2 cellular contexts compared by ENCODE assay signal in the genomic region with DNA sequence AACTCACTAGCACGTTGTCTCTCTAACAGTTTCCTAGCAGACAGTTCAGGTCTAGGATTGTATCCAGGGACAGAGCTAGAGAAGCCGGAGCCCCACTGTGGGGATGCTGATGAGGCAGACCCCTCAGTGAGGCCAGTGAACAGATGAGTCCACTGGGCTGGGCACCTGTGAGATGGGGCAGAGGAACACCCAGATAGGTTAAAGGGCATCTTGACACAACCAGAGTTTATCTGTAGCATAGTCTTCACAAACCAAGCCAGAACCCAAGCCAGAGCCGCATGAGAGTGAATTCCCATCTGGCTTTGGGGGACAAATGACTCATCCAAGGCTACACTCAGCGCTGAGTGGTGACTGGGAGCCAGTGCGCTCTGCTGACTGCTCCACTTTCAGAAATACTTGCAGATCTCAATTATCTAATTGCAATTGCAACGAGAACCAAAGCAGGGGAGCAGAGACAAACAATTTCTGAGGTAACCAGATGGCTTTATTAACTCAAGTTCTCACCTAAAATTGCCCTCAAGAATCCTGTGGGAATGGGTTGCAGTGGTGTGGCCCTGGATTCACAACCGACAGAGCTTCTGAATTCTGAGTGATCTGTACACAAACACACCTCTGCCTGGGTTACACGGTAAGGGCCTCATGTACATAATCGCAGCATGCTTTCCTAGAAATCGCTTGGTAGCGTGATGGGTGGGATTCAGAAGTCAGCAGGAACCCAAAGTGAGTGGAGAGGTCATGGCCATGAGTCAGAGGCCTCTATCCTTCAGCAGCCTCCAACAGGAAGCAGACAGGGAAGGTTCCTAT.
A peak's percentile ranks its signal among the peaks of the same experiment; 100 is the strongest.
TF ChIP-seq lines count a peak whose summit lies in the region.

No MANE protein-coding gene starts in this region.

TF ChIP-seq in K562, 482 proteins besides CTCF, POLR2A, EP300 and RAD21 (continued from another document and continues in another):
- TF ChIP-seq MGA (IDR thresholded peaks at IDR 0.05) (peak; percentile 48), SREBF2 (CRISPR knock-in tag; IDR thresholded peaks at IDR 0.05) (no peak), TBP (optimal IDR thresholded peaks at IDR 0.05; ENCODE audit: low read depth, low read length) (peak; percentile 40), NR3C1 (CRISPR knock-in tag; IDR thresholded peaks at IDR 0.05) (no peak), NEUROD1 (IDR thresholded peaks at IDR 0.05; ENCODE audit: borderline replicate concordance, low read depth, low read length, partially characterized antibody) (no peak), NR4A1 (CRISPR knock-in tag; IDR thresholded peaks at IDR 0.05) (0 out of 2 replicates have a peak, but pooled peaks have one; percentile 21), NR4A1 (tag; IDR thresholded peaks at IDR 0.05) (no peak), EP400 (IDR thresholded peaks at IDR 0.05) (no peak), NELFE (IDR thresholded peaks at IDR 0.05; ENCODE audit: insufficient read depth, insufficient read length) (no peak), YY1 (IDR thresholded peaks at IDR 0.05; ENCODE audit: borderline replicate concordance in 1 of 3, control insufficient read depth in 1 of 3, extremely low read depth in 1 of 3, insufficient read depth in 3 of 3, insufficient read length in 1 of 3, insufficient replicate concordance in 2 of 3, low read depth in 1 of 3, low read length in 2 of 3) (peak in 1 of 3 experiments; percentile 22), STAT5A (IDR thresholded peaks at IDR 0.05; ENCODE audit: borderline replicate concordance, low read length) (peak; percentile 34; the same call in 1 of the 2 replicates), U2AF1 (optimal IDR thresholded peaks at IDR 0.05; ENCODE audit: low read depth, low read length) (no peak), SMARCA4 (IDR thresholded peaks at IDR 0.05) (peak; percentile 69; the same call in 1 of the 2 replicates), TEAD4 (IDR thresholded peaks at IDR 0.05; ENCODE audit: low read length) (0 out of 2 replicates have a peak, but pooled peaks have one; percentile 8), TEAD4 (CRISPR knock-in tag; IDR thresholded peaks at IDR 0.05; ENCODE audit: borderline replicate concordance) (no peak), ILK (tag; IDR thresholded peaks at IDR 0.05; ENCODE audit: borderline replicate concordance, low read depth) (no peak)

TF ChIP-seq in HepG2, 621 proteins besides CTCF, POLR2A, EP300 and RAD21 (continued from another document and continues in another):
- TF ChIP-seq, protein P1, sequence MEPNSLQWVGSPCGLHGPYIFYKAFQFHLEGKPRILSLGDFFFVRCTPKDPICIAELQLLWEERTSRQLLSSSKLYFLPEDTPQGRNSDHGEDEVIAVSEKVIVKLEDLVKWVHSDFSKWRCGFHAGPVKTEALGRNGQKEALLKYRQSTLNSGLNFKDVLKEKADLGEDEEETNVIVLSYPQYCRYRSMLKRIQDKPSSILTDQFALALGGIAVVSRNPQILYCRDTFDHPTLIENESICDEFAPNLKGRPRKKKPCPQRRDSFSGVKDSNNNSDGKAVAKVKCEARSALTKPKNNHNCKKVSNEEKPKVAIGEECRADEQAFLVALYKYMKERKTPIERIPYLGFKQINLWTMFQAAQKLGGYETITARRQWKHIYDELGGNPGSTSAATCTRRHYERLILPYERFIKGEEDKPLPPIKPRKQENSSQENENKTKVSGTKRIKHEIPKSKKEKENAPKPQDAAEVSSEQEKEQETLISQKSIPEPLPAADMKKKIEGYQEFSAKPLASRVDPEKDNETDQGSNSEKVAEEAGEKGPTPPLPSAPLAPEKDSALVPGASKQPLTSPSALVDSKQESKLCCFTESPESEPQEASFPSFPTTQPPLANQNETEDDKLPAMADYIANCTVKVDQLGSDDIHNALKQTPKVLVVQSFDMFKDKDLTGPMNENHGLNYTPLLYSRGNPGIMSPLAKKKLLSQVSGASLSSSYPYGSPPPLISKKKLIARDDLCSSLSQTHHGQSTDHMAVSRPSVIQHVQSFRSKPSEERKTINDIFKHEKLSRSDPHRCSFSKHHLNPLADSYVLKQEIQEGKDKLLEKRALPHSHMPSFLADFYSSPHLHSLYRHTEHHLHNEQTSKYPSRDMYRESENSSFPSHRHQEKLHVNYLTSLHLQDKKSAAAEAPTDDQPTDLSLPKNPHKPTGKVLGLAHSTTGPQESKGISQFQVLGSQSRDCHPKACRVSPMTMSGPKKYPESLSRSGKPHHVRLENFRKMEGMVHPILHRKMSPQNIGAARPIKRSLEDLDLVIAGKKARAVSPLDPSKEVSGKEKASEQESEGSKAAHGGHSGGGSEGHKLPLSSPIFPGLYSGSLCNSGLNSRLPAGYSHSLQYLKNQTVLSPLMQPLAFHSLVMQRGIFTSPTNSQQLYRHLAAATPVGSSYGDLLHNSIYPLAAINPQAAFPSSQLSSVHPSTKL (CRISPR knock-in tag; IDR thresholded peaks at IDR 0.05): peak; percentile 93
- TF ChIP-seq ZNF484 (CRISPR knock-in tag; IDR thresholded peaks at IDR 0.05; ENCODE audit: borderline replicate concordance, low read depth): no peak
- peak; percentile 60; the same call in 1 of the 2 replicates for TF ChIP-seq NR2F2 (IDR thresholded peaks at IDR 0.05; ENCODE audit: borderline replicate concordance, low read depth)
- 0 out of 2 replicates have a peak, but pooled peaks have one; percentile 15 for TF ChIP-seq ZFP1 (CRISPR knock-in tag; IDR thresholded peaks at IDR 0.05)
- peak; percentile 42; the same call in 1 of the 2 replicates for TF ChIP-seq GABPB1 (CRISPR knock-in tag; IDR thresholded peaks at IDR 0.05)
- TF ChIP-seq FOXA3 (CRISPR knock-in tag; IDR thresholded peaks at IDR 0.05): peak; percentile 72
- peak; percentile 53; the same call in 1 of the 2 replicates for TF ChIP-seq PAXIP1 (CRISPR knock-in tag; conservative IDR thresholded peaks at IDR 0.05)
- TF ChIP-seq DNMT3B (CRISPR knock-in tag; conservative IDR thresholded peaks at IDR 0.05): 0 out of 2 replicates have a peak, but pooled peaks have one; percentile 34
- TF ChIP-seq ZGPAT (CRISPR knock-in tag; IDR thresholded peaks at IDR 0.05): peak; percentile 18; the same call in 1 of the 2 replicates
- TF ChIP-seq MXI1 (IDR thresholded peaks at IDR 0.05; ENCODE audit: borderline replicate concordance, low read depth, low read length): peak; percentile 46; the same call in 1 of the 3 replicates
- TF ChIP-seq SKI (IDR thresholded peaks at IDR 0.05; ENCODE audit: partially characterized antibody): peak; percentile 51
- no peak for TF ChIP-seq ZSCAN21 (CRISPR knock-in tag; IDR thresholded peaks at IDR 0.05; ENCODE audit: borderline replicate concordance)
- TF ChIP-seq SOX13 (IDR thresholded peaks at IDR 0.05): no peak; the same call in 1 of the 2 replicates
- TF ChIP-seq SOX13 (CRISPR knock-in tag; conservative IDR thresholded peaks at IDR 0.05 in 1 of 2, IDR thresholded peaks at IDR 0.05 in 1 of 2): peak in 1 of 2 experiments; percentile 69; a peak in 2 of 4 replicates
- TF ChIP-seq SSRP1 (CRISPR knock-in tag; IDR thresholded peaks at IDR 0.05): peak; percentile 56; the same call in 1 of the 2 replicates
- 0 out of 2 replicates have a peak, but pooled peaks have one; percentile 26 for TF ChIP-seq PHF21A (CRISPR knock-in tag; IDR thresholded peaks at IDR 0.05)
- TF ChIP-seq SAP130 (CRISPR knock-in tag; IDR thresholded peaks at IDR 0.05; ENCODE audit: low read depth): peak; percentile 88
- TF ChIP-seq IRF2 (CRISPR knock-in tag; IDR thresholded peaks at IDR 0.05): 0 out of 2 replicates have a peak, but pooled peaks have one; percentile 11
- peak; percentile 51; the same call in 1 of the 2 replicates for TF ChIP-seq ZFX (CRISPR knock-in tag; IDR thresholded peaks at IDR 0.05; ENCODE audit: low read depth)
- TF ChIP-seq NR2F1 (CRISPR knock-in tag; IDR thresholded peaks at IDR 0.05): peak; percentile 59 to 61; a peak in 3 of 4 replicates
- TF ChIP-seq BHLHE40 (IDR thresholded peaks at IDR 0.05; ENCODE audit: low read length): peak; percentile 62; the same call in 1 of the 2 replicates
- 0 out of 2 replicates have a peak, but pooled peaks have one; percentile 46 for TF ChIP-seq JUND (CRISPR knock-in tag; IDR thresholded peaks at IDR 0.05)
- TF ChIP-seq, protein P2, sequence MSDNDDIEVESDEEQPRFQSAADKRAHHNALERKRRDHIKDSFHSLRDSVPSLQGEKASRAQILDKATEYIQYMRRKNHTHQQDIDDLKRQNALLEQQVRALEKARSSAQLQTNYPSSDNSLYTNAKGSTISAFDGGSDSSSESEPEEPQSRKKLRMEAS (IDR thresholded peaks at IDR 0.05): peak; percentile 80; the same call in 1 of the 2 replicates
- no peak for TF ChIP-seq MED13 (CRISPR knock-in tag; IDR thresholded peaks at IDR 0.05)
- peak; percentile 90 for TF ChIP-seq FOSL2 (CRISPR knock-in tag; IDR thresholded peaks at IDR 0.05)
- TF ChIP-seq KAT8 (CRISPR knock-in tag; IDR thresholded peaks at IDR 0.05): peak; percentile 54; the same call in 1 of the 2 replicates
- peak; percentile 57; the same call in 1 of the 2 replicates for TF ChIP-seq GATAD2A (CRISPR knock-in tag; IDR thresholded peaks at IDR 0.05)
- no peak for TF ChIP-seq NFYB (CRISPR knock-in tag; IDR thresholded peaks at IDR 0.05)
- TF ChIP-seq, protein P3, sequence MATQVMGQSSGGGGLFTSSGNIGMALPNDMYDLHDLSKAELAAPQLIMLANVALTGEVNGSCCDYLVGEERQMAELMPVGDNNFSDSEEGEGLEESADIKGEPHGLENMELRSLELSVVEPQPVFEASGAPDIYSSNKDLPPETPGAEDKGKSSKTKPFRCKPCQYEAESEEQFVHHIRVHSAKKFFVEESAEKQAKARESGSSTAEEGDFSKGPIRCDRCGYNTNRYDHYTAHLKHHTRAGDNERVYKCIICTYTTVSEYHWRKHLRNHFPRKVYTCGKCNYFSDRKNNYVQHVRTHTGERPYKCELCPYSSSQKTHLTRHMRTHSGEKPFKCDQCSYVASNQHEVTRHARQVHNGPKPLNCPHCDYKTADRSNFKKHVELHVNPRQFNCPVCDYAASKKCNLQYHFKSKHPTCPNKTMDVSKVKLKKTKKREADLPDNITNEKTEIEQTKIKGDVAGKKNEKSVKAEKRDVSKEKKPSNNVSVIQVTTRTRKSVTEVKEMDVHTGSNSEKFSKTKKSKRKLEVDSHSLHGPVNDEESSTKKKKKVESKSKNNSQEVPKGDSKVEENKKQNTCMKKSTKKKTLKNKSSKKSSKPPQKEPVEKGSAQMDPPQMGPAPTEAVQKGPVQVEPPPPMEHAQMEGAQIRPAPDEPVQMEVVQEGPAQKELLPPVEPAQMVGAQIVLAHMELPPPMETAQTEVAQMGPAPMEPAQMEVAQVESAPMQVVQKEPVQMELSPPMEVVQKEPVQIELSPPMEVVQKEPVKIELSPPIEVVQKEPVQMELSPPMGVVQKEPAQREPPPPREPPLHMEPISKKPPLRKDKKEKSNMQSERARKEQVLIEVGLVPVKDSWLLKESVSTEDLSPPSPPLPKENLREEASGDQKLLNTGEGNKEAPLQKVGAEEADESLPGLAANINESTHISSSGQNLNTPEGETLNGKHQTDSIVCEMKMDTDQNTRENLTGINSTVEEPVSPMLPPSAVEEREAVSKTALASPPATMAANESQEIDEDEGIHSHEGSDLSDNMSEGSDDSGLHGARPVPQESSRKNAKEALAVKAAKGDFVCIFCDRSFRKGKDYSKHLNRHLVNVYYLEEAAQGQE (IDR thresholded peaks at IDR 0.05; ENCODE audit: borderline replicate concordance in 1 of 2, low read depth in 1 of 2, low read length in 2 of 2): peak in 1 of 2 experiments; percentile 32; a peak in 1 of 4 replicates
- peak; percentile 85 for TF ChIP-seq ELF3 (CRISPR knock-in tag; IDR thresholded peaks at IDR 0.05)
- no peak for TF ChIP-seq SIX1 (CRISPR knock-in tag; IDR thresholded peaks at IDR 0.05; ENCODE audit: borderline replicate concordance)
- TF ChIP-seq THAP11 (CRISPR knock-in tag; IDR thresholded peaks at IDR 0.05): peak; percentile 54; the same call in 1 of the 2 replicates
- 0 out of 2 replicates have a peak, but pooled peaks have one; percentile 68 for TF ChIP-seq SKIL (CRISPR knock-in tag; IDR thresholded peaks at IDR 0.05; ENCODE audit: borderline replicate concordance)
